ENCODE assay signal across 9 cellular contexts in genomic region chr19:49018388-49019241, GRCh38. TPM values are rescaled to one million over a fixed set of nuclear protein-coding genes. Genes with fewer than 3 reads are reported as not detected.
A peak's percentile ranks its signal among the peaks of the same experiment; 100 is the strongest.
DNase-seq lines count a peak whose midpoint lies in the region; ATAC-seq and TF ChIP-seq lines count a peak whose summit lies in the region.
"Not testable (repeated sequence)": the region's sequence is repeated elsewhere in the genome, so short reads cannot be mapped to it uniquely, and the experiment has no call there.
"Had no signal": no experiment of that assay in that cellular context is flagged by ENCODE, and none has a peak within 500 bp of the region (broad histone marks: within the 10 kb centered on the region; RNA-seq: fewer than 3 reads in every experiment).

No MANE protein-coding gene starts in this region.

- H3K79me2 ChIP-seq in mammary epithelial cell (ENCODE audit: insufficient read depth, low read length) = not testable (repeated sequence)

- peak overlapping the region; percentile 44 for H3K4me3 ChIP-seq in GM12864 (ENCODE audit: low read depth, low read length)
- H3K4me3 ChIP-seq in mammary epithelial cell (replicated peaks in 1 of 3; ENCODE audit: insufficient read depth in 1 of 3, low read depth in 2 of 3, low read length in 3 of 3); mucosa of descending colon: not testable (repeated sequence)
- H3K4me3 ChIP-seq in heart left ventricle = peak overlapping the region in 11 of 12 donors; percentile 34 to 63 (median 54)
- peak overlapping the region; percentile 19 to 48 (median 37) for H3K4me3 ChIP-seq in skin epidermis

- H3K36me3 ChIP-seq in mammary epithelial cell (ENCODE audit: insufficient read depth, low read length); mucosa of descending colon (ENCODE audit: low read depth): not testable (repeated sequence)
- peaks cover 0 to 29% (median 13%) of the 10 kb centered on the region in 9 donors for H3K36me3 ChIP-seq in heart left ventricle

- in situ Hi-C loops in mammary epithelial cell (cut with MboI; ENCODE audit: low sequenced_read_pairs in 2 of 2) = not testable (repeated sequence)

- CTCF ChIA-PET in activated CD4-positive, alpha-beta memory T cell treated with anti-CD3 and anti-CD28 coated beads for 36 hours (lab: Charles Lee) = interaction anchor here (0.8 to 5.7 kb wide), 8 partner anchors 9 to 88 kb away, joined by 3 to 42 read pairs (median 4); partner anchors contain the start of genes GYS1 and RUVBL2
- CTCF ChIA-PET in mammary epithelial cell (lab: Charles Lee; ENCODE audit: low non-redundant PET) = not testable (repeated sequence)

- H2AFZ ChIP-seq in mammary epithelial cell (ENCODE audit: low read depth, low read length) = not testable (repeated sequence)

- DNase-seq in GM12864 (ENCODE audit: low read depth); mammary epithelial cell: not testable (repeated sequence)
- DNase-seq in NCI-H69 (lab: John Stamatoyannopoulos, UW) (peak; percentile 28), heart left ventricle (peak in 1 of 5 donors; percentile 32), mucosa of descending colon (peak in 2 of 3 donors; percentile 40 to 53)
- DNase-seq in activated CD4-positive, alpha-beta memory T cell treated with anti-CD3 and anti-CD28 coated beads for 36 hours = peak; percentile 28

- not testable (repeated sequence) for H3K36me3 Mint-ChIP-seq in activated CD4-positive, alpha-beta memory T cell treated with anti-CD3 and anti-CD28 coated beads for 36 hours

- peak overlapping the region; percentile 79 for H3K4me3 Mint-ChIP-seq in activated CD4-positive, alpha-beta memory T cell treated with anti-CD3 and anti-CD28 coated beads for 36 hours

- WGBS in mammary epithelial cell (ENCODE audit: low coverage, missing lambda C conversion rate) = 33% methylated on average over 25 of the region's 50 CpGs
- WGBS in heart left ventricle, 4 donors = 4 to 9% (median 6%) methylated on average over 25 to 50 of the region's 50 CpGs

- not testable (repeated sequence) for TF ChIP-seq POLR2A in heart left ventricle (IDR thresholded peaks at IDR 0.05)

- H3K4me2 ChIP-seq in mammary epithelial cell (ENCODE audit: insufficient read depth, low read depth, low read length) = peak overlapping the region; percentile 74

- not testable (repeated sequence) for H3K9me3 ChIP-seq in mammary epithelial cell (replicated peaks; ENCODE audit: insufficient read depth, low read length); heart left ventricle; mucosa of descending colon

- not testable (repeated sequence) for H3K27me3 ChIP-seq in mammary epithelial cell (ENCODE audit: insufficient read depth, low read length)
- H3K27me3 ChIP-seq in heart left ventricle = peaks cover 0 to 25% (median 0%) of the 10 kb centered on the region in 9 donors

- not testable (repeated sequence) for H3K9ac ChIP-seq in mammary epithelial cell (ENCODE audit: insufficient read depth, low read length)

- TF ChIP-seq CTCF in 22Rv1 (IDR thresholded peaks at IDR 0.05); GM12864 (IDR thresholded peaks at IDR 0.05; ENCODE audit: low read depth, low read length, missing control alignments); mammary epithelial cell (conservative IDR thresholded peaks at IDR 0.05 in 1 of 2, IDR thresholded peaks at IDR 0.05 in 1 of 2; ENCODE audit: extremely low read depth in 1 of 2, insufficient read depth in 1 of 2, low read depth in 1 of 2, low read length in 2 of 2); heart left ventricle (IDR thresholded peaks at IDR 0.05); mucosa of descending colon (IDR thresholded peaks at IDR 0.05): not testable (repeated sequence)

- not testable (repeated sequence) for H3K27ac Mint-ChIP-seq in activated CD4-positive, alpha-beta memory T cell treated with anti-CD3 and anti-CD28 coated beads for 36 hours

- dilution Hi-C loops in mammary epithelial cell (cut with HindIII; ENCODE audit: low sequenced_read_pairs) = not testable (repeated sequence)

- H3K4me1 ChIP-seq in mammary epithelial cell (ENCODE audit: insufficient read depth, low read length) = peaks cover 13% of the 10 kb centered on the region
- H3K4me1 ChIP-seq in heart left ventricle = peaks cover 0 to 29% (median 16%) of the 10 kb centered on the region in 12 donors
- peaks cover 12% of the 10 kb centered on the region for H3K4me1 ChIP-seq in mucosa of descending colon (ENCODE audit: low read depth)

- H3K27me3 Mint-ChIP-seq in activated CD4-positive, alpha-beta memory T cell treated with anti-CD3 and anti-CD28 coated beads for 36 hours = not testable (repeated sequence)

- intact Hi-C loops in activated CD4-positive, alpha-beta memory T cell treated with anti-CD3 and anti-CD28 coated beads for 36 hours (cut with micrococcal nuclease); mammary epithelial cell (cut with micrococcal nuclease); heart left ventricle (cut with DNase I); mucosa of descending colon (cut with DNase I, micrococcal nuclease): not testable (repeated sequence)

- H3K4me1 Mint-ChIP-seq in activated CD4-positive, alpha-beta memory T cell treated with anti-CD3 and anti-CD28 coated beads for 36 hours (ENCODE audit: low read depth) = peaks cover 37% of the 10 kb centered on the region

- H3K27ac ChIP-seq in 22Rv1 = peak overlapping the region; percentile 87
- not testable (repeated sequence) for H3K27ac ChIP-seq in mammary epithelial cell (ENCODE audit: insufficient read depth, low read depth, low read length); heart left ventricle
- H3K27ac ChIP-seq in skin epidermis = peak overlapping the region in 3 of 21 experiments; percentile 8 to 69 (median 60)

- not testable (repeated sequence) for H4K20me1 ChIP-seq in mammary epithelial cell (ENCODE audit: insufficient read depth, low read length)

- H3K9me3 Mint-ChIP-seq in activated CD4-positive, alpha-beta memory T cell treated with anti-CD3 and anti-CD28 coated beads for 36 hours = not testable (repeated sequence)

- POLR2A ChIA-PET in activated CD4-positive, alpha-beta memory T cell treated with anti-CD3 and anti-CD28 coated beads for 36 hours (lab: Charles Lee) = interaction anchor here (1.3 to 2.3 kb wide), 2 partner anchors 19 to 25 kb away, joined by 3 to 7 read pairs; partner anchors contain the start of genes GYS1 and RUVBL2

- BruUV-seq in mammary epithelial cell (replicated peaks; lab: Mats Ljungman, UMichigan) = not testable (repeated sequence)

- ATAC-seq in heart left ventricle (peak in 2 of 4 donors; percentile 14 to 23), mucosa of descending colon (peak; percentile 27)

RNA-seq across cellular contexts. Expression of gene LHB, which starts 1.7 kb away (rescaled TPM):
- under 1 TPM in 1 of 2 experiments, not detected in 1; 0.48 TPM for total RNA-seq in activated CD4-positive, alpha-beta memory T cell treated with anti-CD3 and anti-CD28 coated beads for 36 hours
- total RNA-seq in mammary epithelial cell (1 to 10 TPM in 1 of 2 donors, not detected in 1; 1.7 TPM), heart left ventricle (not detected), mucosa of descending colon (under 1 TPM in 1 of 3 donors, not detected in 2; 0.65 TPM)
- polyA plus RNA-seq in mammary epithelial cell (not detected), heart left ventricle (not detected)
- polyA minus RNA-seq in mammary epithelial cell = not detected
- total RNA-seq: frontal cortex had no signal

RNA-seq across cellular contexts. Expression of gene CGB3, which starts 5.5 kb away (rescaled TPM):
- total RNA-seq in activated CD4-positive, alpha-beta memory T cell treated with anti-CD3 and anti-CD28 coated beads for 36 hours = not detected
- not detected for total RNA-seq in mammary epithelial cell
- not detected for polyA plus RNA-seq in mammary epithelial cell
- polyA minus RNA-seq in mammary epithelial cell = not detected
- total RNA-seq in heart left ventricle = not detected
- polyA plus RNA-seq in heart left ventricle = not detected
- total RNA-seq in mucosa of descending colon = not detected
- total RNA-seq: frontal cortex had no signal

RNA-seq across cellular contexts. Expression of gene CGB2, which starts 13.1 kb away (rescaled TPM):
- not detected for total RNA-seq in activated CD4-positive, alpha-beta memory T cell treated with anti-CD3 and anti-CD28 coated beads for 36 hours
- not detected for total RNA-seq in mammary epithelial cell
- not detected for polyA plus RNA-seq in mammary epithelial cell
- not detected for polyA minus RNA-seq in mammary epithelial cell
- total RNA-seq in heart left ventricle = not detected
- polyA plus RNA-seq in heart left ventricle = not detected
- not detected for total RNA-seq in mucosa of descending colon
- total RNA-seq: frontal cortex had no signal

RNA-seq across cellular contexts. Expression of gene CGB1, which starts 18.1 kb away (rescaled TPM):
- not detected for total RNA-seq in activated CD4-positive, alpha-beta memory T cell treated with anti-CD3 and anti-CD28 coated beads for 36 hours
- total RNA-seq in mammary epithelial cell (not detected), heart left ventricle (not detected), mucosa of descending colon (not detected)
- polyA plus RNA-seq in mammary epithelial cell (not detected), heart left ventricle (not detected)
- not detected for polyA minus RNA-seq in mammary epithelial cell
- total RNA-seq: frontal cortex had no signal

RNA-seq across cellular contexts. Expression of gene RUVBL2, which starts 24.9 kb away (rescaled TPM):
- total RNA-seq in activated CD4-positive, alpha-beta memory T cell treated with anti-CD3 and anti-CD28 coated beads for 36 hours = 100 to 1,000 TPM; 107 to 109 TPM
- total RNA-seq in mammary epithelial cell (100 to 1,000 TPM; 108 to 148 TPM), heart left ventricle (10 to 100 TPM; 41.4 to 93.9 (median 50.9) TPM), mucosa of descending colon (10 to 100 TPM; 47.4 to 68.8 (median 57.3) TPM)
- polyA plus RNA-seq in mammary epithelial cell (256 TPM), heart left ventricle (100 to 1,000 TPM in 1 of 2 donors, 10 to 100 TPM in 1; 68.0 to 109 TPM)
- polyA minus RNA-seq in mammary epithelial cell = 120 TPM
